8 cellular contexts compared by ENCODE assay signal in genomic region chr1:224183591-224184312, GRCh38. TPM values are rescaled to one million over a fixed set of nuclear protein-coding genes. Genes with fewer than 3 reads are reported as not detected.
DNase-seq lines count a peak whose midpoint lies in the region; ATAC-seq and TF ChIP-seq lines count a peak whose summit lies in the region.

No MANE protein-coding gene starts in this region.

- peaks cover 59% of the 10 kb centered on the region for H3K4me1 Mint-ChIP-seq in CD4-positive, alpha-beta T cell (ENCODE audit: low read depth)

- no peak for TF ChIP-seq CTCF in CD4-positive, alpha-beta T cell (IDR thresholded peaks at IDR 0.05)

- H3K27me3 ChIP-seq in CD4-positive, alpha-beta T cell (ENCODE audit: control insufficient read depth, insufficient read depth, low read length): no peaks in the 10 kb centered on the region
- no peaks in the 10 kb centered on the region for H3K27me3 ChIP-seq in muscle layer of duodenum (ENCODE audit: low read depth, low read length)

- peak; percentile 26 to 61 (median 36) for DNase-seq in CD4-positive, alpha-beta T cell
- peak; percentile 44 to 53 for DNase-seq in NOMO-1 (lab: John Stamatoyannopoulos, UW; ENCODE audit: unreplicated experiment in 2 of 2)
- peak; percentile 69 for DNase-seq in activated T-cell treated with anti-CD3 and anti-CD28 coated beads for 48 hours (ENCODE audit: low read depth)
- DNase-seq in stimulated activated naive CD8-positive, alpha-beta T cell treated with anti-CD3 and anti-CD28 coated beads, Interleukin-15, Interleukin-2, amounts not matched to agents 100 U/mL and 50 U/mL, for 24 hours: peak; percentile 77

- H3K4me3 ChIP-seq in muscle layer of duodenum (ENCODE audit: low read depth in 1 of 2, low read length in 2 of 2): peak overlapping the region; percentile 76 to 92

- H3K27me3 Mint-ChIP-seq in CD4-positive, alpha-beta T cell: no peaks in the 10 kb centered on the region

- no peaks in the 10 kb centered on the region for H3K9me3 ChIP-seq in CD4-positive, alpha-beta T cell (ENCODE audit: control insufficient read depth, low read length)
- no peaks in the 10 kb centered on the region for H3K9me3 ChIP-seq in muscle layer of duodenum (ENCODE audit: control insufficient read depth in 1 of 2, low read length in 2 of 2)

- CTCF ChIA-PET in CD4-positive, alpha-beta T cell (lab: Charles Lee): interaction anchor here (1.4 kb wide), 1 partner anchor 15 kb away, joined by 6 read pairs; no protein-coding TSS in a partner anchor

- peak overlapping the region; percentile 97 for H3K27ac ChIP-seq in CD4-positive, alpha-beta T cell (ENCODE audit: low read depth, low read length)
- H3K27ac ChIP-seq in muscle layer of duodenum (ENCODE audit: low read length): peak overlapping the region; percentile 90

- H3K4me3 Mint-ChIP-seq in CD4-positive, alpha-beta T cell: peak overlapping the region; percentile 95

- intact Hi-C loops in CD4-positive, alpha-beta T cell (cut with DNase I, micrococcal nuclease): loop anchor here (2.0 to 10.0 kb wide), 4 partner anchors 61 to 349 kb away; partner anchors contain the start of genes FBXO28 (in 2 of the 2) and WDR26 (in 1 of the 2)

- H3K9me3 Mint-ChIP-seq in CD4-positive, alpha-beta T cell: no peaks in the 10 kb centered on the region

- peaks cover 0 to 5% of the 10 kb centered on the region in 2 donors for H3K36me3 ChIP-seq in muscle layer of duodenum (ENCODE audit: control insufficient read depth in 1 of 2, insufficient read depth in 2 of 2, low read length in 2 of 2)

- peak; percentile 30 for ATAC-seq in CD4-positive, alpha-beta T cell (ENCODE audit: poor library complexity)
- ATAC-seq in GM19324 (IDR thresholded peaks at IDR 0.05; ENCODE audit: low FRiP score, unreplicated experiment) (peak; percentile 65), HG03439 (IDR thresholded peaks at IDR 0.05; ENCODE audit: unreplicated experiment) (peak; percentile 48), esophagus mucosa (peak; percentile 65)
- ATAC-seq in stimulated activated naive CD8-positive, alpha-beta T cell treated with anti-CD3 and anti-CD28 coated beads, Interleukin-15, Interleukin-2, amounts not matched to agents 100 U/mL and 50 U/mL, for 24 hours: peak; percentile 69

- peak overlapping the region; percentile 94 for H3K27ac Mint-ChIP-seq in CD4-positive, alpha-beta T cell

- H3K36me3 Mint-ChIP-seq in CD4-positive, alpha-beta T cell (ENCODE audit: low read depth): peaks cover 49% of the 10 kb centered on the region

- H3K4me1 ChIP-seq in muscle layer of duodenum (ENCODE audit: control insufficient read depth in 1 of 2, insufficient read depth in 2 of 2, low read length in 2 of 2): peaks cover 0 to 28% of the 10 kb centered on the region in 2 donors

- POLR2A ChIA-PET in CD4-positive, alpha-beta T cell (lab: Charles Lee): interaction anchor here (0.7 to 5.3 kb wide), 16 partner anchors 9 to 1879 kb away, joined by 3 to 80 read pairs (median 7); partner anchors contain the start of genes FBXO28, H3-3A, NVL and SUSD4

RNA-seq across cellular contexts. Expression of gene DEGS1, which starts 0.7 kb away (rescaled TPM):
- 10 to 100 TPM; 54.0 to 59.1 TPM for total RNA-seq in CD4-positive, alpha-beta T cell
- 31.3 TPM for total RNA-seq in esophagus mucosa

Comparison
In these comparisons a context has a peak if more than half of its experiments do, and no peak if none do; other contexts are left out.
1. Peak in every context shown above with its lines: DNase-seq, ATAC-seq, H3K4me3 ChIP-seq and H3K27ac ChIP-seq.